In the genomic region with DNA sequence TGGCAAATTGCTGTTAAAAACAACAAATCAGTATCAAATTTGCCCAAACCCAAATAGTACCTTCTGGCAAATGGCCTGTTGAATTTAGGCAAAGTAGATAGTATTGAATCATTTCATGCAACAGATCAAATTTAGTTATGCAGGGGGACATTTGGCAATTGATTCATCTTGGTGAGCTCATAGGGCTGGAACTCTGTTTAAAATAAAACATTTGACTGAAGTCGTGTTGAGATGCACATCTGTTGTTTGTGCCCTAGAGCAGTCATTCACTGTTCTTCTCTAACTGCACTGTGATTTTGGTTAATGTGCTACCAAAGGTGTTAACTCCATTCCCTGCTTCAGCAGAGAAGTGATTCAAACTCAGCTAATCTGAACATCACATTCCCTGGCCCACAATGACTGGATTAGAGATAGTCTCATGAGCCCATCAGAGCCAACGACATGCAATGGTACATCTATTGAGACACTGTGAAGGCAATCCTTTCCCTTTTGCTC, we compare ENCODE assay signal across 17 cellular contexts. TPM values are rescaled to one million over a fixed set of nuclear protein-coding genes. Genes with fewer than 3 reads are reported as not detected.
DNase-seq lines count a peak whose midpoint lies in the region; ATAC-seq and TF ChIP-seq lines count a peak whose summit lies in the region.
"Had no signal": no experiment of that assay in that cellular context is flagged by ENCODE, and none has a peak within 500 bp of the region (broad histone marks: within the 10 kb centered on the region; RNA-seq: fewer than 3 reads in every experiment).

No MANE protein-coding gene starts in this region.

- intact Hi-C loops in IMR-90 (cut with micrococcal nuclease) (loop anchor here (5.0 kb wide), 1 partner anchor 101 kb away; no protein-coding TSS in a partner anchor), gastrocnemius medialis (cut with DNase I; ENCODE audit: low total_unique reads) (no loop called here)

- peak overlapping the region; percentile 78 for H3K14ac ChIP-seq in IMR-90 (replicated peaks; ENCODE audit: low read depth, low read length)

- H2AFZ ChIP-seq in IMR-90 (replicated peaks; ENCODE audit: low read length, poor library complexity) = no peak overlapping the region

- peak overlapping the region in 1 of 2 experiments; percentile 6; a peak in 1 of 4 replicates for H4K8ac ChIP-seq in IMR-90 (ENCODE audit: low read depth in 2 of 2, low read length in 2 of 2)

- BruUV-seq in IMR-90 (replicated peaks; lab: Mats Ljungman, UMichigan) = no TSS peak

- H2BK120ac ChIP-seq in IMR-90 (ENCODE audit: low read depth, low read length) = peak overlapping the region; percentile 44; the same call in 1 of the 2 replicates

- H3K18ac ChIP-seq in IMR-90 (ENCODE audit: low read depth, low read length) = peak overlapping the region; percentile 88; the same call in 1 of the 2 replicates

- H3K9ac ChIP-seq in IMR-90 (ENCODE audit: low read depth, low read length) = no peak overlapping the region
- H3K9ac ChIP-seq: KMS-11, SK-N-SH had no signal

- no peak overlapping the region for H3K23ac ChIP-seq in IMR-90 (ENCODE audit: low read depth, low read length)

- in situ Hi-C loops in IMR-90 (cut with MboI; ENCODE audit: low sequenced_read_pairs) (no loop called here), gastrocnemius medialis (cut with MboI; ENCODE audit: low sequenced_read_pairs in 4 of 4) (no loop called here), KBM-7 (cut with MboI; ENCODE audit: low pct_unique_long_range_greater_than_20kb, low sequenced_read_pairs) (no loop called here)

- H3K79me1 ChIP-seq in IMR-90 (ENCODE audit: low read depth in 1 of 2, low read length in 2 of 2) = no peaks in the 10 kb centered on the region

- peak overlapping the region; percentile 74; the same call in 1 of the 2 replicates for H4K5ac ChIP-seq in IMR-90 (ENCODE audit: low read depth, low read length)

- CTCF ChIA-PET in IMR-90 (lab: Yijun Ruan, JAX) = no interaction called here

- H3K27ac ChIP-seq in IMR-90 (ENCODE audit: insufficient read depth, low read length) = no peak overlapping the region
- peak overlapping the region in 3 of 4 donors; percentile 37 to 55 (median 47) for H3K27ac ChIP-seq in gastrocnemius medialis
- H3K27ac ChIP-seq: KMS-11, Peyer's patch had no signal

- H3K4me3 ChIP-seq in IMR-90 (ENCODE audit: insufficient read depth, low read depth, low read length) (no peak overlapping the region), fibroblast of villous mesenchyme (ENCODE audit: low read depth, low read length) (no peak overlapping the region), gastrocnemius medialis (no peak overlapping the region)
- H3K4me3 ChIP-seq: MG63, Peyer's patch had no signal

- ATAC-seq in IMR-90 (ENCODE audit: low read depth) (peak; percentile 35; the same call in 1 of the 2 replicates), gastrocnemius medialis (peak in 1 of 2 donors; percentile 9), esophagus mucosa (no peak)

- no peak overlapping the region for H3K56ac ChIP-seq in IMR-90 (ENCODE audit: extremely low read depth, insufficient read depth, low read length)

- H2BK20ac ChIP-seq in IMR-90 (ENCODE audit: low read depth, low read length) = peak overlapping the region; percentile 71

- no peak overlapping the region for H4K91ac ChIP-seq in IMR-90 (ENCODE audit: insufficient read depth, low read depth, low read length)

- POLR2A ChIA-PET in IMR-90 (lab: Charles Lee; ENCODE audit: unreplicated experiment) = no interaction called here

- H2BK5ac ChIP-seq in IMR-90 (ENCODE audit: low read depth, low read length, poor library complexity, severe bottlenecking) = no peak overlapping the region

- DNase-seq in EH (ENCODE audit: low read depth) = peak; percentile 15
- DNase-seq in IMR-90 = peak; percentile 47
- peak; percentile 19 for DNase-seq in fibroblast of villous mesenchyme (ENCODE audit: low read depth)
- no peak for DNase-seq in gastrocnemius medialis
- no peak for DNase-seq in COR-L47 (lab: John Stamatoyannopoulos, UW)
- no peak for DNase-seq in KBM-7
- no peak for DNase-seq in NCI-H748 treated with DMSO at 0.1 percent for 48 hours (lab: John Stamatoyannopoulos, UW)
- DNase-seq: DND-41, MG63, NCI-H1092 treated with DMSO at 0.1 percent for 48 hours, NCI-H187 treated with DMSO at 0.1 percent for 48 hours, NCI-H510A treated with DMSO at 0.1 percent for 48 hours, Peyer's patch, Right ventricle myocardium superior, SK-N-SH had no signal

- no peak for TF ChIP-seq POLR2A in IMR-90 (IDR thresholded peaks at IDR 0.05; ENCODE audit: low read depth, low read length)
- no peak for TF ChIP-seq POLR2A in gastrocnemius medialis (IDR thresholded peaks at IDR 0.05)

- H3K4me1 ChIP-seq in IMR-90 (ENCODE audit: control insufficient read depth, insufficient read depth, low read length) (peaks cover 4% of the 10 kb centered on the region; the same call in 1 of the 2 replicates), gastrocnemius medialis (peaks cover 0 to 3% of the 10 kb centered on the region in 2 donors)

- H3K9me3 ChIP-seq in IMR-90 (ENCODE audit: control insufficient read depth, insufficient read depth, low read length) = no peaks in the 10 kb centered on the region
- no peaks in the 10 kb centered on the region for H3K9me3 ChIP-seq in gastrocnemius medialis
- H3K9me3 ChIP-seq: MG63, Peyer's patch, SK-N-SH had no signal

- H2AK9ac ChIP-seq in IMR-90 (replicated peaks; ENCODE audit: low read depth, low read length, poor library complexity) = no peak overlapping the region

- WGBS in IMR-90 (ENCODE audit: extremely low coverage in 2 of 2, insufficient read length in 1 of 2), 2 experiments = no CpG with 5 or more reads among the region's 2 CpGs

- TF ChIP-seq RAD21 in IMR-90 (IDR thresholded peaks at IDR 0.05; ENCODE audit: low read length) = no peak

- H3K27me3 ChIP-seq in IMR-90 (ENCODE audit: control insufficient read depth, insufficient read depth, low read length) (no peaks in the 10 kb centered on the region), gastrocnemius medialis (no peaks in the 10 kb centered on the region)
- H3K27me3 ChIP-seq: MG63, Peyer's patch had no signal

- H3K4ac ChIP-seq in IMR-90 (ENCODE audit: low read depth, low read length) = peak overlapping the region; percentile 44; the same call in 1 of the 2 replicates

- peak overlapping the region; percentile 11; the same call in 1 of the 3 replicates for H2BK15ac ChIP-seq in IMR-90 (ENCODE audit: low read depth, low read length)

- TF ChIP-seq CTCF in IMR-90 (conservative IDR thresholded peaks at IDR 0.05; ENCODE audit: low read depth, low read length) (no peak), fibroblast of villous mesenchyme (IDR thresholded peaks at IDR 0.05; ENCODE audit: insufficient read depth, low read depth, low read length) (no peak), gastrocnemius medialis (IDR thresholded peaks at IDR 0.05 in 4 of 5, conservative IDR thresholded peaks at IDR 0.05 in 1 of 5) (no peak)

- H4K20me1 ChIP-seq in IMR-90 (ENCODE audit: insufficient read depth, low read length) = no peaks in the 10 kb centered on the region

- H3K4me2 ChIP-seq in IMR-90 (ENCODE audit: low read depth, low read length) = no peak overlapping the region
- H3K4me2 ChIP-seq: KMS-11, SK-N-SH had no signal

- peak overlapping the region; percentile 11; the same call in 1 of the 2 replicates for H2AK5ac ChIP-seq in IMR-90 (ENCODE audit: low read depth, low read length)

- H3K36me3 ChIP-seq in IMR-90 (ENCODE audit: control insufficient read depth, insufficient read depth, low read length) = no peaks in the 10 kb centered on the region
- no peaks in the 10 kb centered on the region for H3K36me3 ChIP-seq in gastrocnemius medialis
- H3K36me3 ChIP-seq: MG63, Peyer's patch had no signal

- peaks cover 3% of the 10 kb centered on the region for H3K9me1 ChIP-seq in IMR-90 (ENCODE audit: insufficient read depth, low read length)

- dilution Hi-C loops in IMR-90 (cut with HindIII; ENCODE audit: low sequenced_read_pairs, unreplicated experiment) = no loop called here

TF ChIP-seq in IMR-90, 13 proteins besides CTCF, POLR2A, EP300 and RAD21 (continues in another document):
- TF ChIP-seq RFX5 (IDR thresholded peaks at IDR 0.05; ENCODE audit: low read depth, low read length) = no peak
- no peak for TF ChIP-seq CEBPB (IDR thresholded peaks at IDR 0.05; ENCODE audit: low read depth, low read length)
- no peak for TF ChIP-seq CHD1 (IDR thresholded peaks at IDR 0.05; ENCODE audit: low read depth, low read length)
- TF ChIP-seq, protein P1, sequence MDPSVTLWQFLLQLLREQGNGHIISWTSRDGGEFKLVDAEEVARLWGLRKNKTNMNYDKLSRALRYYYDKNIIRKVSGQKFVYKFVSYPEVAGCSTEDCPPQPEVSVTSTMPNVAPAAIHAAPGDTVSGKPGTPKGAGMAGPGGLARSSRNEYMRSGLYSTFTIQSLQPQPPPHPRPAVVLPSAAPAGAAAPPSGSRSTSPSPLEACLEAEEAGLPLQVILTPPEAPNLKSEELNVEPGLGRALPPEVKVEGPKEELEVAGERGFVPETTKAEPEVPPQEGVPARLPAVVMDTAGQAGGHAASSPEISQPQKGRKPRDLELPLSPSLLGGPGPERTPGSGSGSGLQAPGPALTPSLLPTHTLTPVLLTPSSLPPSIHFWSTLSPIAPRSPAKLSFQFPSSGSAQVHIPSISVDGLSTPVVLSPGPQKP (IDR thresholded peaks at IDR 0.05; ENCODE audit: borderline replicate concordance, low read depth, low read length) = no peak
- no peak for TF ChIP-seq NFE2L2 (IDR thresholded peaks at IDR 0.05; ENCODE audit: low read depth, low read length)
- TF ChIP-seq RCOR1 (IDR thresholded peaks at IDR 0.05; ENCODE audit: insufficient replicate concordance, low read length) = no peak
- no peak for TF ChIP-seq MAFK (IDR thresholded peaks at IDR 0.05; ENCODE audit: low read depth, low read length)
- TF ChIP-seq, protein P2, sequence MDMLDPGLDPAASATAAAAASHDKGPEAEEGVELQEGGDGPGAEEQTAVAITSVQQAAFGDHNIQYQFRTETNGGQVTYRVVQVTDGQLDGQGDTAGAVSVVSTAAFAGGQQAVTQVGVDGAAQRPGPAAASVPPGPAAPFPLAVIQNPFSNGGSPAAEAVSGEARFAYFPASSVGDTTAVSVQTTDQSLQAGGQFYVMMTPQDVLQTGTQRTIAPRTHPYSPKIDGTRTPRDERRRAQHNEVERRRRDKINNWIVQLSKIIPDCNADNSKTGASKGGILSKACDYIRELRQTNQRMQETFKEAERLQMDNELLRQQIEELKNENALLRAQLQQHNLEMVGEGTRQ (IDR thresholded peaks at IDR 0.05; ENCODE audit: low read depth, low read length) = no peak
- no peak for TF ChIP-seq MXI1 (IDR thresholded peaks at IDR 0.05; ENCODE audit: borderline replicate concordance, low read depth, low read length)
- TF ChIP-seq BHLHE40 (IDR thresholded peaks at IDR 0.05; ENCODE audit: low read depth, low read length) = no peak
- TF ChIP-seq SMC3 (IDR thresholded peaks at IDR 0.05; ENCODE audit: low read depth, low read length) = no peak
- TF ChIP-seq MAZ (IDR thresholded peaks at IDR 0.05; ENCODE audit: borderline replicate concordance, low read depth, low read length) = no peak

RNA-seq across cellular contexts. Expression of a gene that starts 44.0 kb away (rescaled TPM):
- 156 and 157 TPM in 2 replicates for total RNA-seq in IMR-90 (2012; rRNA removed)
- 160 and 179 TPM in 2 replicates for polyA plus RNA-seq in IMR-90 (2012; rRNA removed)
- 69.1 and 124 TPM in 2 replicates for polyA plus RNA-seq in IMR-90 (2012; cell fraction: cytosol; rRNA removed)
- 38.8 and 115 TPM in 2 replicates for polyA plus RNA-seq in IMR-90 (2012; cell fraction: nucleus; rRNA removed; ENCODE audit: low replicate concordance)
- 64.3 and 131 TPM in 2 replicates for total RNA-seq in fibroblast of villous mesenchyme
- total RNA-seq in gastrocnemius medialis = 10 to 100 TPM in 3 of 4 donors, 1 to 10 TPM in 1; 6.9 to 24.2 (median 12.6) TPM
- 66.6 TPM for total RNA-seq in esophagus mucosa

Comparison
In these comparisons a context has a peak if more than half of its experiments do, and no peak if none do; other contexts are left out.
1. DNase-seq: peak in EH (single experiment), IMR-90 (single experiment) and fibroblast of villous mesenchyme (single experiment); none in gastrocnemius medialis (0 of 2), COR-L47 (single experiment), KBM-7 (single experiment) and NCI-H748 treated with DMSO at 0.1 percent for 48 hours (single experiment).